8 cellular contexts compared by ENCODE assay signal in genomic region chr1:225911207-225912130, GRCh38. TPM values are rescaled to one million over a fixed set of nuclear protein-coding genes. Genes with fewer than 3 reads are reported as not detected.
DNase-seq lines count a peak whose midpoint lies in the region; ATAC-seq and TF ChIP-seq lines count a peak whose summit lies in the region.

No MANE protein-coding gene starts in this region.

- H3K4me1 ChIP-seq in Peyer's patch = peaks cover 0 to 7% (median 2%) of the 10 kb centered on the region in 4 donors

- no peaks in the 10 kb centered on the region for H3K9me3 ChIP-seq in Peyer's patch

- no peak overlapping the region for H3K27ac ChIP-seq in Peyer's patch

- TF ChIP-seq POLR2A in Peyer's patch (IDR thresholded peaks at IDR 0.05) = no peak

- TF ChIP-seq CTCF in Peyer's patch (IDR thresholded peaks at IDR 0.05) = peak; percentile 51 to 97 (median 88)

- no peaks in the 10 kb centered on the region for H3K27me3 ChIP-seq in Peyer's patch

- no peaks in the 10 kb centered on the region for H3K36me3 ChIP-seq in Peyer's patch

- ATAC-seq in GM21737 (IDR thresholded peaks at IDR 0.05; ENCODE audit: unreplicated experiment) (peak; percentile 63), GM21515 (IDR thresholded peaks at IDR 0.05; ENCODE audit: unreplicated experiment) (no peak)

- DNase-seq in C1 segment of cervical spinal cord (lab: John Stamatoyannopoulos, UW) = peak in 8 of 14 donors; percentile 9 to 62 (median 40)
- peak; percentile 56 to 84 (median 82) for DNase-seq in Peyer's patch
- DNase-seq in activated naive CD8-positive, alpha-beta T cell treated with anti-CD3 and anti-CD28 coated beads, Interleukin-2, amount 50 U/mL, for 16 hours (ENCODE audit: low read depth, low spot score) = peak; percentile 31
- peak in 40 of 51 donors; percentile 3 to 81 (median 33) for DNase-seq in hypothalamus (lab: John Stamatoyannopoulos, UW)
- DNase-seq in stimulated activated CD4-positive, alpha-beta T cell treated with anti-CD3 and anti-CD28 coated beads, Interleukin-12 subunit alpha, Interleukin-12 subunit beta, amount 100 ng/mL, for 24 hours (ENCODE audit: low read depth in 2 of 2) = peak; percentile 42 to 59
- no peak for DNase-seq in GDM1 (lab: John Stamatoyannopoulos, UW)

- peak overlapping the region in 3 of 4 donors; percentile 9 to 14 (median 13) for H3K4me3 ChIP-seq in Peyer's patch

RNA-seq across cellular contexts. Expression of gene PYCR2, which starts 12.6 kb away (rescaled TPM):
- total RNA-seq in Peyer's patch = 10 to 100 TPM; 31.1 to 46.2 (median 35.5) TPM

RNA-seq across cellular contexts. Expression of gene LEFTY1, which starts 22.5 kb away (rescaled TPM):
- total RNA-seq in Peyer's patch = 10 to 100 TPM in 1 of 4 donors, 1 to 10 TPM in 3; 1.5 to 15.6 (median 5.6) TPM

RNA-seq across cellular contexts. Expression of gene TMEM63A, which starts 29.3 kb away (rescaled TPM):
- 100 to 1,000 TPM in 3 of 4 donors, 10 to 100 TPM in 1; 77.8 to 339 (median 275) TPM for total RNA-seq in Peyer's patch

RNA-seq across cellular contexts. Expression of gene LEFTY2, which starts 29.6 kb away (rescaled TPM):
- not detected for total RNA-seq in Peyer's patch
